ENCODE assay signal across 14 cellular contexts in genomic region chr9:89022071-89022721, GRCh38. TPM values are rescaled to one million over a fixed set of nuclear protein-coding genes. Genes with fewer than 3 reads are reported as not detected.
DNase-seq lines count a peak whose midpoint lies in the region; ATAC-seq and TF ChIP-seq lines count a peak whose summit lies in the region.
"Had no signal": no experiment of that assay in that cellular context is flagged by ENCODE, and none has a peak within 500 bp of the region (broad histone marks: within the 10 kb centered on the region; RNA-seq: fewer than 3 reads in every experiment).

No MANE protein-coding gene starts in this region.

- no peaks in the 10 kb centered on the region for H3K79me2 ChIP-seq in smooth muscle cell (ENCODE audit: low read depth)

- no peak overlapping the region for H3K9ac ChIP-seq in smooth muscle cell (ENCODE audit: low read depth)

- H3K4me3 ChIP-seq in epithelial cell of esophagus (ENCODE audit: low read length) (no peak overlapping the region), lower lobe of right lung (no peak overlapping the region), smooth muscle cell (no peak overlapping the region)
- H3K4me3 ChIP-seq: HAP-1 had no signal

- H3F3A ChIP-seq in smooth muscle cell (ENCODE audit: low read depth), result peaks cover 13% of the 10 kb centered on the region

- TF ChIP-seq CTCF in epithelial cell of esophagus (IDR thresholded peaks at IDR 0.05; ENCODE audit: insufficient read depth, low read depth, low read length, missing control alignments) (no peak), lower lobe of right lung (IDR thresholded peaks at IDR 0.05) (no peak), smooth muscle cell (IDR thresholded peaks at IDR 0.05; ENCODE audit: borderline replicate concordance, insufficient read depth, poor library complexity, severe bottlenecking) (no peak)

- peak overlapping the region; percentile 32 for H3K4me2 ChIP-seq in smooth muscle cell

- no peak overlapping the region for H2AFZ ChIP-seq in smooth muscle cell (ENCODE audit: low read depth)

- no peaks in the 10 kb centered on the region for H3K36me3 ChIP-seq in lower lobe of right lung
- no peaks in the 10 kb centered on the region for H3K36me3 ChIP-seq in smooth muscle cell (ENCODE audit: low read depth)
- H3K36me3 ChIP-seq: HAP-1 had no signal

- no peaks in the 10 kb centered on the region for H4K20me1 ChIP-seq in smooth muscle cell (ENCODE audit: low read depth)

- peaks cover 45% of the 10 kb centered on the region for H3K4me1 ChIP-seq in lower lobe of right lung
- peaks cover 4% of the 10 kb centered on the region for H3K4me1 ChIP-seq in smooth muscle cell (ENCODE audit: low read depth)
- H3K4me1 ChIP-seq: HAP-1 had no signal

- 60% methylated on average over 13 of the region's 13 CpGs for WGBS in smooth muscle cell (ENCODE audit: low lambda C conversion rate)

- ATAC-seq in lower lobe of right lung, result peak; percentile 95
- ATAC-seq in HG03039 (IDR thresholded peaks at IDR 0.05; ENCODE audit: unreplicated experiment), result no peak

- H3K27me3 ChIP-seq in lower lobe of right lung (ENCODE audit: low read depth) (no peaks in the 10 kb centered on the region), smooth muscle cell (ENCODE audit: low read depth) (no peaks in the 10 kb centered on the region)

- H3K27ac ChIP-seq in lower lobe of right lung (peak overlapping the region; percentile 86), smooth muscle cell (ENCODE audit: low read depth) (peak overlapping the region; percentile 84)

- peak; percentile 26 for DNase-seq in M059J (ENCODE audit: low read depth)
- peak; percentile 53 for DNase-seq in epithelial cell of esophagus (ENCODE audit: low read depth)
- peak; percentile 91 for DNase-seq in lower lobe of right lung
- no peak for DNase-seq in smooth muscle cell (lab: John Stamatoyannopoulos, UW; ENCODE audit: unreplicated experiment)
- DNase-seq in NCI-H1092 (lab: John Stamatoyannopoulos, UW), result no peak
- no peak for DNase-seq in activated gamma-delta T cell treated with Interleukin-2 at 50 U/mL for 16 hours
- DNase-seq in midbrain (lab: John Stamatoyannopoulos, UW), result no peak
- DNase-seq: activated CD4-positive, alpha-beta memory T cell treated with anti-CD3 and anti-CD28 coated beads, Interleukin-2, amount 10 ng/mL, durations not matched to agents 7 days and 5 days; amniotic stem cell; naive B cell; NCI-H748 treated with DMSO at 0.1 percent for 48 hours; stimulated activated CD4-positive, alpha-beta T cell treated with anti-CD3 and anti-CD28 coated beads, Interleukin-4, amount 100 ng/mL, for 4 hours had no signal

- no peaks in the 10 kb centered on the region for H3K9me3 ChIP-seq in lower lobe of right lung
- no peaks in the 10 kb centered on the region for H3K9me3 ChIP-seq in smooth muscle cell (replicated peaks; ENCODE audit: low read depth)
- H3K9me3 ChIP-seq: HAP-1 had no signal

- intact Hi-C loops in lower lobe of right lung (cut with DNase I), result no loop called here

RNA-seq across cellular contexts. Expression of gene S1PR3, which starts 30.9 kb away (rescaled TPM):
- 10.1 and 20.5 TPM in 2 replicates for total RNA-seq in M059J (2014; rRNA removed; shearing (Covaris generic))
- total RNA-seq in lower lobe of right lung (10.0 TPM), smooth muscle cell (245 and 246 TPM in 2 replicates)
- 123 and 184 TPM in 2 replicates for polyA plus RNA-seq in smooth muscle cell
- total RNA-seq: activated CD4-positive, alpha-beta memory T cell treated with anti-CD3 and anti-CD28 coated beads, Interleukin-2, amount 10 ng/mL, durations not matched to agents 7 days and 5 days had no signal

Comparison
In these comparisons a context has a peak if more than half of its experiments do, and no peak if none do; other contexts are left out.
1. DNase-seq: peak in M059J (single experiment), epithelial cell of esophagus (single experiment) and lower lobe of right lung (single experiment); none in smooth muscle cell (single experiment), NCI-H1092 (single experiment), activated gamma-delta T cell treated with Interleukin-2 at 50 U/mL for 16 hours (single experiment) and midbrain (single experiment).
2. RNA of gene S1PR3, which starts 30.9 kb away (total RNA-seq): 245 to 246 TPM in smooth muscle cell; 10.1 to 20.5 TPM in M059J and 10.0 TPM in lower lobe of right lung (single experiment); every median in the first group is over 10 times any median in the second.